Comparison of ENCODE assay signal across 22 cellular contexts in genomic region chr10:131689954-131690669, GRCh38.
DNase-seq lines count a peak whose midpoint lies in the region; ATAC-seq and TF ChIP-seq lines count a peak whose summit lies in the region.
"Had no signal": no experiment of that assay in that cellular context is flagged by ENCODE, and none has a peak within 500 bp of the region (broad histone marks: within the 10 kb centered on the region; RNA-seq: fewer than 3 reads in every experiment).

No MANE protein-coding gene starts in this region.

- H3K4me1 ChIP-seq in neural progenitor cell (peaks cover 24% of the 10 kb centered on the region), upper lobe of right lung (no peaks in the 10 kb centered on the region), esophagus squamous epithelium (no peaks in the 10 kb centered on the region), testis (no peaks in the 10 kb centered on the region)
- H3K4me1 ChIP-seq: BE2C had no signal

- H3K9ac ChIP-seq in neural progenitor cell = no peak overlapping the region

- intact Hi-C loops in cardiac septum (cut with DNase I) = no loop called here
- intact Hi-C loops in left cardiac atrium (cut with DNase I) = no loop called here
- intact Hi-C loops in upper lobe of right lung (cut with DNase I) = no loop called here
- intact Hi-C loops in esophagus squamous epithelium (cut with DNase I) = no loop called here
- intact Hi-C loops in testis (cut with DNase I; ENCODE audit: low total_unique reads) = no loop called here

- ATAC-seq in left cardiac atrium = no peak
- ATAC-seq in upper lobe of right lung = no peak
- no peak for ATAC-seq in HG02610 (IDR thresholded peaks at IDR 0.05; ENCODE audit: unreplicated experiment)
- ATAC-seq: Panc1 had no signal

- 72 to 75% methylated on average over 14 of the region's 14 CpGs for WGBS in esophagus squamous epithelium, 2 donors
- WGBS in testis, 2 donors = 76 to 81% methylated on average over 14 of the region's 14 CpGs

- H3K4me2 ChIP-seq in neural progenitor cell = no peak overlapping the region

- H3K9me3 ChIP-seq in neural progenitor cell (ENCODE audit: low read depth) (no peaks in the 10 kb centered on the region), upper lobe of right lung (no peaks in the 10 kb centered on the region), esophagus squamous epithelium (no peaks in the 10 kb centered on the region), testis (no peaks in the 10 kb centered on the region)
- H3K9me3 ChIP-seq: BE2C had no signal

- no peak for TF ChIP-seq CTCF in brain (conservative IDR thresholded peaks at IDR 0.05)
- TF ChIP-seq CTCF in neural progenitor cell (IDR thresholded peaks at IDR 0.05) = no peak
- no peak for TF ChIP-seq CTCF in upper lobe of right lung (IDR thresholded peaks at IDR 0.05)
- no peak for TF ChIP-seq CTCF in esophagus squamous epithelium (IDR thresholded peaks at IDR 0.05)
- TF ChIP-seq CTCF in testis (IDR thresholded peaks at IDR 0.05) = no peak

- H3F3A ChIP-seq in neural progenitor cell (ENCODE audit: low read depth) = peaks cover 21% of the 10 kb centered on the region

- peaks cover 0 to 7% (median 0%) of the 10 kb centered on the region in 5 experiments for H3K9me3 Mint-ChIP-seq in brain
- H3K9me3 Mint-ChIP-seq in neural progenitor cell = no peaks in the 10 kb centered on the region

- no peak overlapping the region for H2AFZ ChIP-seq in neural progenitor cell (replicated peaks)

- H3K36me3 Mint-ChIP-seq in brain (no peaks in the 10 kb centered on the region), neural progenitor cell (no peaks in the 10 kb centered on the region)

- DNase-seq in cardiac septum (ENCODE audit: low spot score) (peak; percentile 53), left cardiac atrium (no peak), neural progenitor cell (ENCODE audit: low spot score) (no peak), upper lobe of right lung (peak; percentile 19), esophagus squamous epithelium (lab: John Stamatoyannopoulos, UW) (no peak), testis (no peak)
- DNase-seq: BE2C, DMS153, DND-41, NCI-H1092, NCI-H1417 treated with DMSO at 0.1 percent for 48 hours, NCI-H1694 treated with DMSO at 0.1 percent for 48 hours, NCI-H2081, NCI-H2227 treated with DMSO at 0.1 percent for 48 hours, NCI-H510A, NCI-H69, SHP77 treated with DMSO at 0.1 percent for 48 hours had no signal

- H4K20me1 ChIP-seq in neural progenitor cell (ENCODE audit: low read depth) = no peaks in the 10 kb centered on the region

- H3K27ac Mint-ChIP-seq in brain = peak overlapping the region in 4 of 5 experiments; percentile 0 to 83 (median 58)
- peak overlapping the region; percentile 17 for H3K27ac Mint-ChIP-seq in neural progenitor cell
- H3K27ac Mint-ChIP-seq: IgD-negative memory B cell had no signal

- TF ChIP-seq POLR2A in esophagus squamous epithelium (IDR thresholded peaks at IDR 0.05) (no peak), testis (IDR thresholded peaks at IDR 0.05) (no peak)

- H3K4me3 ChIP-seq in neural progenitor cell (no peak overlapping the region), upper lobe of right lung (no peak overlapping the region), esophagus squamous epithelium (no peak overlapping the region), testis (no peak overlapping the region)

- no peaks in the 10 kb centered on the region for H3K36me3 ChIP-seq in neural progenitor cell
- H3K36me3 ChIP-seq in upper lobe of right lung = no peaks in the 10 kb centered on the region
- H3K36me3 ChIP-seq in esophagus squamous epithelium = no peaks in the 10 kb centered on the region
- no peaks in the 10 kb centered on the region for H3K36me3 ChIP-seq in testis (ENCODE audit: low read depth, missing control alignments)
- H3K36me3 ChIP-seq: BE2C had no signal

- H3K4me3 Mint-ChIP-seq in brain = peak overlapping the region in 1 of 5 experiments; percentile 6
- H3K4me3 Mint-ChIP-seq in neural progenitor cell = peak overlapping the region; percentile 1
- H3K4me3 Mint-ChIP-seq: IgD-negative memory B cell had no signal

- no peaks in the 10 kb centered on the region for H3K4me1 Mint-ChIP-seq in brain
- peaks cover 14% of the 10 kb centered on the region for H3K4me1 Mint-ChIP-seq in neural progenitor cell

- H3K27me3 ChIP-seq in neural progenitor cell = no peaks in the 10 kb centered on the region
- no peaks in the 10 kb centered on the region for H3K27me3 ChIP-seq in upper lobe of right lung
- peaks cover 0 to 33% (median 0%) of the 10 kb centered on the region in 4 donors for H3K27me3 ChIP-seq in esophagus squamous epithelium
- no peaks in the 10 kb centered on the region for H3K27me3 ChIP-seq in testis
- H3K27me3 ChIP-seq: BE2C had no signal

- no peaks in the 10 kb centered on the region for H3K79me2 ChIP-seq in neural progenitor cell (ENCODE audit: low read depth)

- peaks cover 11% of the 10 kb centered on the region for H3K27me3 Mint-ChIP-seq in brain
- peaks cover 7% of the 10 kb centered on the region for H3K27me3 Mint-ChIP-seq in neural progenitor cell (ENCODE audit: insufficient read depth, low read depth)
- H3K27me3 Mint-ChIP-seq: IgD-negative memory B cell had no signal

- H3K27ac ChIP-seq in neural progenitor cell = no peak overlapping the region
- no peak overlapping the region for H3K27ac ChIP-seq in upper lobe of right lung
- no peak overlapping the region for H3K27ac ChIP-seq in esophagus squamous epithelium
- no peak overlapping the region for H3K27ac ChIP-seq in testis
- H3K27ac ChIP-seq: 22Rv1 had no signal

Comparison
In these comparisons a context has a peak if more than half of its experiments do, and no peak if none do; other contexts are left out.
1. DNase-seq: peak in cardiac septum (single experiment) and upper lobe of right lung (single experiment); none in left cardiac atrium (single experiment), neural progenitor cell (single experiment), esophagus squamous epithelium (single experiment) and testis (single experiment).